Comparison of ENCODE assay signal across 1 cellular context in genomic region chr11:61123775-61124571, GRCh38.
TF ChIP-seq lines count a peak whose summit lies in the region.

No MANE protein-coding gene starts in this region.

TF ChIP-seq in HCT116, 20 proteins besides CTCF, POLR2A, EP300 and RAD21 (continued from another document):
- TF ChIP-seq ZBTB33 (IDR thresholded peaks at IDR 0.05; ENCODE audit: extremely low read depth, insufficient replicate concordance, low read length) (no peak), ZFX (IDR thresholded peaks at IDR 0.05) (no peak), JUND (IDR thresholded peaks at IDR 0.05) (no peak), FOSL1 (IDR thresholded peaks at IDR 0.05; ENCODE audit: low read depth) (no peak), SIN3A (IDR thresholded peaks at IDR 0.05; ENCODE audit: low read depth) (no peak), POLR2AphosphoS5 (IDR thresholded peaks at IDR 0.05; ENCODE audit: low read depth, low read length) (no peak), CEBPB (IDR thresholded peaks at IDR 0.05; ENCODE audit: low read depth) (no peak), TCF7L2 (IDR thresholded peaks at IDR 0.05; ENCODE audit: borderline replicate concordance, extremely low read depth, insufficient read depth, insufficient read length) (no peak), EZH2phosphoT487 (IDR thresholded peaks at IDR 0.05; ENCODE audit: borderline replicate concordance) (no peak)
